Comparison of ENCODE assay signal across 8 cellular contexts in genomic region chr11:124415356-124415923, GRCh38. TPM values are rescaled to one million over a fixed set of nuclear protein-coding genes. Genes with fewer than 3 reads are reported as not detected.
DNase-seq lines count a peak whose midpoint lies in the region; ATAC-seq, FAIRE-seq and TF ChIP-seq lines count a peak whose summit lies in the region.

No MANE protein-coding gene starts in this region.

- no peak overlapping the region for H4K91ac ChIP-seq in mesenchymal stem cell (ENCODE audit: low read length)

- H2BK15ac ChIP-seq in mesenchymal stem cell (ENCODE audit: low read depth, poor library complexity, severe bottlenecking) = no peak overlapping the region

- H2BK12ac ChIP-seq in mesenchymal stem cell (ENCODE audit: low read length in 2 of 2) = no peak overlapping the region

- no peak for ATAC-seq in GM19455 (IDR thresholded peaks at IDR 0.05; ENCODE audit: unreplicated experiment)

- no peak overlapping the region for H4K8ac ChIP-seq in mesenchymal stem cell (ENCODE audit: low read length)

- H3K9me3 ChIP-seq in breast epithelium (no peaks in the 10 kb centered on the region), mesenchymal stem cell (ENCODE audit: control insufficient read depth, low read length) (no peaks in the 10 kb centered on the region), MG63 (no peaks in the 10 kb centered on the region)

- H3K79me1 ChIP-seq in mesenchymal stem cell (replicated peaks; ENCODE audit: low read length, poor library complexity, severe bottlenecking) = no peaks in the 10 kb centered on the region

- H2BK120ac ChIP-seq in mesenchymal stem cell (ENCODE audit: low read depth, low read length) = no peak overlapping the region

- no peak overlapping the region for H3K18ac ChIP-seq in mesenchymal stem cell (ENCODE audit: low read depth in 1 of 2, low read length in 2 of 2)

- no peak overlapping the region for H3K27ac ChIP-seq in breast epithelium
- no peak overlapping the region for H3K27ac ChIP-seq in mesenchymal stem cell (ENCODE audit: low read length, poor library complexity, severe bottlenecking)

- H3K27me3 ChIP-seq in breast epithelium (peaks cover 0 to 19% of the 10 kb centered on the region in 2 donors), mesenchymal stem cell (ENCODE audit: control insufficient read depth in 1 of 2, insufficient read depth in 1 of 2, low read length in 2 of 2) (peaks cover under 1 to 20% of the 10 kb centered on the region in 2 experiments), MG63 (peaks cover 2% of the 10 kb centered on the region; the same call in 1 of the 2 replicates)

- TF ChIP-seq CTCF in GM12874 (IDR thresholded peaks at IDR 0.05; ENCODE audit: insufficient read depth, low read depth, low read length) = peak; percentile 44; the same call in 1 of the 2 replicates
- TF ChIP-seq CTCF in breast epithelium (IDR thresholded peaks at IDR 0.05) = peak in 2 of 3 donors; percentile 40 to 47

- no peaks in the 10 kb centered on the region for H3K4me1 ChIP-seq in breast epithelium
- no peaks in the 10 kb centered on the region for H3K4me1 ChIP-seq in mesenchymal stem cell (ENCODE audit: control insufficient read depth, insufficient read depth, low read depth, low read length)

- FAIRE-seq in A204.1 (lab: Jason Lieb, UNC) = peak; percentile 92

- no peak overlapping the region for H2AK5ac ChIP-seq in mesenchymal stem cell (ENCODE audit: low read length, severe bottlenecking)

- H3K36me3 ChIP-seq in breast epithelium (no peaks in the 10 kb centered on the region), mesenchymal stem cell (ENCODE audit: control insufficient read depth in 1 of 2, insufficient read depth in 2 of 2, low read depth in 1 of 2, low read length in 2 of 2) (no peaks in the 10 kb centered on the region), MG63 (no peaks in the 10 kb centered on the region)

- no peak overlapping the region for H3K14ac ChIP-seq in mesenchymal stem cell (ENCODE audit: low read length in 2 of 2)

- H2BK5ac ChIP-seq in mesenchymal stem cell (ENCODE audit: low read depth, low read length, poor library complexity, severe bottlenecking) = no peak overlapping the region

- H3K4ac ChIP-seq in mesenchymal stem cell (ENCODE audit: low read depth in 1 of 2, low read length in 2 of 2) = no peak overlapping the region

- intact Hi-C loops in breast epithelium (cut with DNase I; ENCODE audit: low total_unique reads) = no loop called here

- H2AFZ ChIP-seq in mesenchymal stem cell (ENCODE audit: low read depth, low read length) = no peak overlapping the region

- no peak for TF ChIP-seq POLR2A in breast epithelium (IDR thresholded peaks at IDR 0.05)

- no CpG with 5 or more reads among the region's 5 CpGs for whole genome bisulfite sequencing in mesenchymal stem cell

- no peak overlapping the region for H3K9ac ChIP-seq in mesenchymal stem cell (ENCODE audit: low read length)

- DNase-seq in NCI-H2227 treated with DMSO at 0.1 percent for 48 hours (lab: John Stamatoyannopoulos, UW) (peak; percentile 39), breast epithelium (ENCODE audit: low spot score in 2 of 2) (no peak), mesenchymal stem cell (peak; percentile 51), MG63 (no peak), HPDE6-E6E7 (ENCODE audit: extremely low spot score) (no peak)

- H3K4me2 ChIP-seq in mesenchymal stem cell (ENCODE audit: low read length, poor library complexity, severe bottlenecking) = no peak overlapping the region

- no peak overlapping the region for H3K4me3 ChIP-seq in breast epithelium
- H3K4me3 ChIP-seq in mesenchymal stem cell (ENCODE audit: insufficient read depth in 1 of 2, low read depth in 1 of 2, low read length in 2 of 2) = no peak overlapping the region
- H3K4me3 ChIP-seq in MG63 = no peak overlapping the region

- no peak overlapping the region for H3K23ac ChIP-seq in mesenchymal stem cell (ENCODE audit: low read length in 2 of 2)

RNA-seq across cellular contexts. Expression of gene OR8B4, which starts 9.2 kb away (rescaled TPM):
- total RNA-seq in breast epithelium = not detected
- polyA plus RNA-seq in mesenchymal stem cell (2013, experiment 1 of 2) = not detected
- polyA plus RNA-seq in mesenchymal stem cell (2013, experiment 2 of 2) = not detected
- total RNA-seq in MG63 (2014; rRNA removed; shearing (Covaris generic); ENCODE audit: low replicate concordance) = not detected in 2 replicates

RNA-seq across cellular contexts. Expression of gene OR8B3, which starts 16.6 kb away (rescaled TPM):
- not detected for total RNA-seq in breast epithelium
- not detected for polyA plus RNA-seq in mesenchymal stem cell (2013, experiment 1 of 2)
- polyA plus RNA-seq in mesenchymal stem cell (2013, experiment 2 of 2) = not detected
- not detected in 2 replicates for total RNA-seq in MG63 (2014; rRNA removed; shearing (Covaris generic); ENCODE audit: low replicate concordance)

RNA-seq across cellular contexts. Expression of gene OR8B8, which starts 30.1 kb away (rescaled TPM):
- not detected for total RNA-seq in breast epithelium
- polyA plus RNA-seq in mesenchymal stem cell (2013, experiment 1 of 2) = not detected
- not detected for polyA plus RNA-seq in mesenchymal stem cell (2013, experiment 2 of 2)
- total RNA-seq in MG63 (2014; rRNA removed; shearing (Covaris generic); ENCODE audit: low replicate concordance) = not detected in 2 replicates

RNA-seq across cellular contexts. Expression of gene OR8B2, which starts 31.1 kb away (rescaled TPM):
- not detected for total RNA-seq in breast epithelium
- polyA plus RNA-seq in mesenchymal stem cell (2013, experiment 1 of 2) = not detected
- not detected for polyA plus RNA-seq in mesenchymal stem cell (2013, experiment 2 of 2)
- total RNA-seq in MG63 (2014; rRNA removed; shearing (Covaris generic); ENCODE audit: low replicate concordance) = not detected in 2 replicates

Comparison
In these comparisons a context has a peak if more than half of its experiments do, and no peak if none do; other contexts are left out.
1. DNase-seq: peak in NCI-H2227 treated with DMSO at 0.1 percent for 48 hours (single experiment) and mesenchymal stem cell (single experiment); none in breast epithelium (0 of 2), MG63 (single experiment) and HPDE6-E6E7 (single experiment).